ENCODE assay signal across 13 cellular contexts in the genomic region with DNA sequence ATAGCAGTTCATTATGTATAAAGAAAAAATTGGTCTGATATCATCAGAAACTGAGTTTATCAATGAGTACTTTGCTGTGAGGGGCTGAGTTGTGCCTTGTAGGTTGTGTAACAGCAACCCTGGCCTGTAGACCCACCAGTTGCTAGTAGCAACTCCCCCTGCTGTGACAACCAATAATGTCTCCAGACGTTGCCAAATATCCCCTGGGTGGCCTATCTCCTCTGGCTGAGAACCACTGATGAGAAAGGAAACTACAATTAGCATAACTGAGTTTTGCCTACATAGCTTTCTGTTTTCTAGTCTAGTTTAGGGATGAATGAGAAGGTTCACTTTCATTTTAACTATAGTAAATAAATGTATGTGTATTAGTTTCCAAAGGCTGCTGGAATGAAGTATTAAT.
DNase-seq lines count a peak whose midpoint lies in the region; ATAC-seq, FAIRE-seq and TF ChIP-seq lines count a peak whose summit lies in the region.
"Had no signal": no experiment of that assay in that cellular context is flagged by ENCODE, and none has a peak within 500 bp of the region (broad histone marks: within the 10 kb centered on the region; RNA-seq: fewer than 3 reads in every experiment).

No MANE protein-coding gene starts in this region.

- no peaks in the 10 kb centered on the region for H3K9me3 ChIP-seq in psoas muscle

- intact Hi-C loops in psoas muscle (cut with DNase I): no loop called here

- TF ChIP-seq POLR2A in NB4 (IDR thresholded peaks at IDR 0.05; ENCODE audit: extremely low read depth, insufficient read length): no peak

- H3K36me3 ChIP-seq in psoas muscle (ENCODE audit: insufficient read depth in 1 of 2, low read depth in 1 of 2): no peaks in the 10 kb centered on the region
- H3K36me3 ChIP-seq: breast epithelium had no signal

- peak; percentile 95 for ATAC-seq in GM18517 (IDR thresholded peaks at IDR 0.05; ENCODE audit: unreplicated experiment)
- peak; percentile 90 for ATAC-seq in GM19455 (IDR thresholded peaks at IDR 0.05; ENCODE audit: unreplicated experiment)
- peak; percentile 81 for ATAC-seq in HG02943 (IDR thresholded peaks at IDR 0.05; ENCODE audit: low read depth, unreplicated experiment)
- ATAC-seq in psoas muscle: no peak

- no peaks in the 10 kb centered on the region for H3K27me3 ChIP-seq in psoas muscle (ENCODE audit: insufficient read depth in 3 of 3, low read length in 2 of 3)
- H3K27me3 ChIP-seq: breast epithelium had no signal

- H3K27ac ChIP-seq in psoas muscle: no peak overlapping the region
- H3K27ac ChIP-seq: breast epithelium, skin epidermis had no signal

- DNase-seq in NB4 (ENCODE audit: low read depth): peak; percentile 11
- no peak for DNase-seq in cerebellar cortex (ENCODE audit: low spot score)
- no peak for DNase-seq in NCI-H226
- DNase-seq in urothelium cell line (ENCODE audit: low spot score): no peak
- DNase-seq in psoas muscle: no peak
- DNase-seq: H9; NCI-H1930; stimulated activated naive CD4-positive, alpha-beta T cell treated with Interleukin-2 at 50 U/mL for 16 hours had no signal

- H3K4me3 ChIP-seq in NB4 (ENCODE audit: low read depth, low read length) (no peak overlapping the region), psoas muscle (no peak overlapping the region)
- H3K4me3 ChIP-seq: breast epithelium, skin epidermis had no signal

- TF ChIP-seq CTCF in NB4 (IDR thresholded peaks at IDR 0.05; ENCODE audit: low read depth, low read length) (no peak), psoas muscle (IDR thresholded peaks at IDR 0.05) (no peak)

- no peak for FAIRE-seq in urothelium cell line (lab: Jason Lieb, UNC)

- no peaks in the 10 kb centered on the region for H3K4me1 ChIP-seq in psoas muscle
- H3K4me1 ChIP-seq: breast epithelium had no signal

- WGBS in psoas muscle, 3 donors: 0 to 9% (median 8%) methylated on average over 1 of the region's 1 CpG

Comparison
In these comparisons a context has a peak if more than half of its experiments do, and no peak if none do; other contexts are left out.
1. ATAC-seq: peak in GM18517 (single experiment), GM19455 (single experiment) and HG02943 (single experiment); none in psoas muscle (0 of 4).